ENCODE assay signal across 23 cellular contexts in the genomic region with DNA sequence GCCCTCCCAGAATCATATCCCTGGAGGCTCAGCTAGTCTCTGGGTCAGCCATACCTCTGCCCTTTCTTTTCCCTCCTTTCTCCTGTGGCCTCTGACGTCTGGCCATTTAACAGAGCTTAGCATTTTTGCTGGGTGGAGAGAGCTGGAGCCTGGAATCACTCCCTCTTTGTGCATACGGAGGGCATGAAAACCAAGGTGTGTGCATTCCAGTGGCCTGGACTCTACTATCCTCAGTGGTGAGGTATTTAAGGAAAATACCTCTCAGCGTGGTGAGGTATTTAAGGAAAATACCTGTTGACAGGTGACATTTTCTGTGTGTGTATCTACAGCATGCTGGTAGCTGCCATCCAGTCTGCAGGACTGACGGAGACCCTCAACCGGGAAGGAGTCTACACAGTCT. TPM values are rescaled to one million over a fixed set of nuclear protein-coding genes. Genes with fewer than 3 reads are reported as not detected.
DNase-seq lines count a peak whose midpoint lies in the region; ATAC-seq, FAIRE-seq and TF ChIP-seq lines count a peak whose summit lies in the region.
"Had no signal": no experiment of that assay in that cellular context is flagged by ENCODE, and none has a peak within 500 bp of the region (broad histone marks: within the 10 kb centered on the region; RNA-seq: fewer than 3 reads in every experiment).

No MANE protein-coding gene starts in this region.

- no peak for FAIRE-seq in HepG2 (lab: Jason Lieb, UNC)
- FAIRE-seq: GM12892 had no signal

- no peak overlapping the region for H3K14ac ChIP-seq in trophoblast cell (ENCODE audit: low read length)

- H2BK5ac ChIP-seq in trophoblast cell (ENCODE audit: low read depth, low read length, poor library complexity): no peak overlapping the region

- TF ChIP-seq CTCF in HepG2 (CRISPR knock-in tag; IDR thresholded peaks at IDR 0.05) (no peak), right lobe of liver (IDR thresholded peaks at IDR 0.05) (no peak), esophagus muscularis mucosa (IDR thresholded peaks at IDR 0.05) (no peak), testis (IDR thresholded peaks at IDR 0.05) (no peak)

- POLR2A ChIA-PET in HepG2 (lab: Yijun Ruan, JAX) (interaction anchor here (5.6 to 7.9 kb wide), 2 partner anchors 24 to 83 kb away, joined by 96 to 129 read pairs; a partner anchor contains a TSS), HEK293T (lab: Yijun Ruan, JAX) (no interaction called here)

- H3K27ac ChIP-seq in HepG2 (ENCODE audit: extremely low read length, insufficient read depth, low read length): peak overlapping the region; percentile 89
- no peak overlapping the region for H3K27ac ChIP-seq in right lobe of liver
- peak overlapping the region; percentile 83 to 89 (median 88) for H3K27ac ChIP-seq in esophagus muscularis mucosa (replicated peaks in 1 of 4)
- H3K27ac ChIP-seq in trophoblast cell (ENCODE audit: low read depth, low read length): peak overlapping the region; percentile 89
- H3K27ac ChIP-seq in testis: no peak overlapping the region
- H3K27ac ChIP-seq: BLaER1, neural progenitor cell had no signal

- no peaks in the 10 kb centered on the region for H3K79me2 ChIP-seq in HepG2 (ENCODE audit: insufficient read depth, low read length)
- peaks cover 2% of the 10 kb centered on the region for H3K79me2 ChIP-seq in trophoblast cell (ENCODE audit: control insufficient read depth, insufficient read depth, low read length, poor library complexity)

- H3K27me3 ChIP-seq in HepG2 (ENCODE audit: control insufficient read depth in 1 of 2, insufficient read depth in 2 of 2, low read length in 2 of 2): no peaks in the 10 kb centered on the region
- no peaks in the 10 kb centered on the region for H3K27me3 ChIP-seq in right lobe of liver
- H3K27me3 ChIP-seq in esophagus muscularis mucosa: no peaks in the 10 kb centered on the region
- no peaks in the 10 kb centered on the region for H3K27me3 ChIP-seq in trophoblast cell (ENCODE audit: insufficient read depth, low read length)
- no peaks in the 10 kb centered on the region for H3K27me3 ChIP-seq in testis
- H3K27me3 ChIP-seq: BLaER1, heart left ventricle, neural progenitor cell had no signal

- TF ChIP-seq EP300 in HepG2 (IDR thresholded peaks at IDR 0.05; ENCODE audit: low read depth in 2 of 2, low read length in 2 of 2): no peak
- no peak for TF ChIP-seq EP300 in HepG2 (CRISPR knock-in tag; IDR thresholded peaks at IDR 0.05; ENCODE audit: borderline replicate concordance)
- no peak for TF ChIP-seq EP300 in esophagus muscularis mucosa (IDR thresholded peaks at IDR 0.05)

- no peak overlapping the region for H3K23ac ChIP-seq in trophoblast cell (ENCODE audit: low read length)

- H2AK5ac ChIP-seq in trophoblast cell (ENCODE audit: low read length): no peak overlapping the region

- peaks cover 11% of the 10 kb centered on the region for H3K79me1 ChIP-seq in trophoblast cell (ENCODE audit: low read length)

- in situ Hi-C loops in HepG2 (cut with HindIII; ENCODE audit: extremely low pct_ligation_motif_present, low pct_unique_long_range_greater_than_20kb): no loop called here

- H3K4me1 ChIP-seq in HepG2 (ENCODE audit: insufficient read depth, low read length) (peaks cover 90% of the 10 kb centered on the region), right lobe of liver (peaks cover 0 to 51% (median 21%) of the 10 kb centered on the region in 4 donors), esophagus muscularis mucosa (peaks cover 25 to 70% (median 60%) of the 10 kb centered on the region in 4 donors), trophoblast cell (ENCODE audit: control insufficient read depth in 1 of 2, insufficient read depth in 2 of 2, low read length in 2 of 2) (peaks cover 30 to 50% of the 10 kb centered on the region in 2 experiments), testis (peaks cover 11% of the 10 kb centered on the region)

- peaks cover 24 to 50% of the 10 kb centered on the region in 2 experiments for H3K36me3 ChIP-seq in HepG2 (replicated peaks in 1 of 2; ENCODE audit: control insufficient read depth in 1 of 2, insufficient read depth in 2 of 2, low read length in 2 of 2)
- H3K36me3 ChIP-seq in right lobe of liver: no peaks in the 10 kb centered on the region
- H3K36me3 ChIP-seq in esophagus muscularis mucosa: peaks cover 0 to 40% (median 17%) of the 10 kb centered on the region in 4 donors
- H3K36me3 ChIP-seq in trophoblast cell (ENCODE audit: control insufficient read depth in 1 of 2, insufficient read depth in 2 of 2, low read length in 2 of 2): peaks cover 75 to 88% of the 10 kb centered on the region in 2 experiments
- no peaks in the 10 kb centered on the region for H3K36me3 ChIP-seq in testis (ENCODE audit: low read depth, missing control alignments)
- H3K36me3 ChIP-seq: BLaER1, neural progenitor cell had no signal

- intact Hi-C loops in HepG2 (cut with micrococcal nuclease; ENCODE audit: unreplicated experiment) (no loop called here), right lobe of liver (cut with DNase I) (loop anchor here in 1 of 2 donors (10.0 kb wide), 1 partner anchor 82 kb away; no protein-coding TSS in a partner anchor), esophagus muscularis mucosa (cut with DNase I) (no loop called here), testis (cut with DNase I; ENCODE audit: low total_unique reads) (loop anchor here (10.0 kb wide), 1 partner anchor 102 kb away; a partner anchor contains a TSS)

- peak overlapping the region; percentile 20 for H3K18ac ChIP-seq in trophoblast cell (ENCODE audit: low read length)

- H3K4ac ChIP-seq in trophoblast cell (ENCODE audit: low read depth, low read length): no peak overlapping the region

- H2AFZ ChIP-seq in HepG2 (ENCODE audit: low read length) (no peak overlapping the region), trophoblast cell (ENCODE audit: insufficient read depth, low read length, poor library complexity) (no peak overlapping the region)
- H2AFZ ChIP-seq: GM23338, neural progenitor cell had no signal

- H3K4me2 ChIP-seq in HepG2 (ENCODE audit: low read depth, low read length) (no peak overlapping the region), trophoblast cell (ENCODE audit: low read length) (no peak overlapping the region)
- H3K4me2 ChIP-seq: BLaER1, GM23338, neural progenitor cell had no signal

- H4K91ac ChIP-seq in trophoblast cell (ENCODE audit: low read depth, low read length): peak overlapping the region; percentile 52

- H3K9ac ChIP-seq in HepG2 (ENCODE audit: insufficient read depth, low read depth, low read length) (0 out of 2 replicates have a peak overlapping the region, but pooled peaks have one; percentile 12), trophoblast cell (ENCODE audit: low read length) (no peak overlapping the region)
- H3K9ac ChIP-seq: BLaER1, neural progenitor cell had no signal

- DNase-seq in HepG2 (ENCODE audit: low spot score): no peak
- DNase-seq in right lobe of liver: no peak
- no peak for DNase-seq in esophagus muscularis mucosa (ENCODE audit: extremely low spot score)
- peak; percentile 71 to 77 for DNase-seq in trophoblast cell
- DNase-seq in testis: no peak
- DNase-seq in HEK293T (ENCODE audit: extremely low spot score): no peak
- DNase-seq: activated gamma-delta T cell; activated naive CD8-positive, alpha-beta T cell treated with anti-CD3 and anti-CD28 coated beads, Interleukin-2, amount 50 U/mL, for 24 hours; activated T-cell treated with anti-CD3 and anti-CD28 coated beads for 4 hours; cortex of kidney; heart left ventricle; NCI-H146; NCI-H510A treated with DMSO at 0.1 percent for 48 hours; RPMI8226; stimulated activated CD4-positive, alpha-beta T cell treated with anti-CD3 and anti-CD28 coated beads, Interleukin-2, amount 100 ng/mL, for 24 hours; SW 1271 had no signal

- no peak for TF ChIP-seq POLR2A in HepG2 (IDR thresholded peaks at IDR 0.05; ENCODE audit: insufficient read depth in 1 of 2, low read depth in 2 of 2, low read length in 2 of 2)
- TF ChIP-seq POLR2A in right lobe of liver (IDR thresholded peaks at IDR 0.05): no peak
- no peak for TF ChIP-seq POLR2A in esophagus muscularis mucosa (IDR thresholded peaks at IDR 0.05; ENCODE audit: low read depth)
- TF ChIP-seq POLR2A in testis (IDR thresholded peaks at IDR 0.05): no peak
- no peak for TF ChIP-seq POLR2A in GM18505 (IDR thresholded peaks at IDR 0.05; ENCODE audit: borderline replicate concordance, extremely low read depth, insufficient read depth, insufficient read length)

- no peak for ATAC-seq in HepG2
- ATAC-seq in right lobe of liver: no peak
- ATAC-seq in GM21786 (IDR thresholded peaks at IDR 0.05; ENCODE audit: unreplicated experiment): no peak
- ATAC-seq in GM18505 (IDR thresholded peaks at IDR 0.05; ENCODE audit: unreplicated experiment): no peak
- ATAC-seq: activated naive CD8-positive, alpha-beta T cell treated with anti-CD3 and anti-CD28 coated beads, Interleukin-2, amount 50 U/mL, for 24 hours; GM23338; heart left ventricle; stimulated activated memory B cell treated with anti-CD40 and anti-IgM and Interleukin-4, amounts not matched to agents 10 μg/mL and 1 μg/mL and 100 μg/mL, for 72 hours had no signal

- H4K20me1 ChIP-seq in HepG2 (ENCODE audit: insufficient read depth, low read length): no peaks in the 10 kb centered on the region
- H4K20me1 ChIP-seq: BLaER1 had no signal

- TF ChIP-seq RAD21 in HepG2 (CRISPR knock-in tag; IDR thresholded peaks at IDR 0.05): no peak

- 91% methylated on average over 5 of the region's 5 CpGs for WGBS in HepG2 (ENCODE audit: low lambda C conversion rate)
- WGBS in right lobe of liver (ENCODE audit: insufficient coverage, low coverage, low lambda C conversion rate, missing lambda C conversion rate): 88% methylated on average over 3 of the region's 5 CpGs
- 96% methylated on average over 4 of the region's 5 CpGs for WGBS in esophagus muscularis mucosa
- no CpG with 5 or more reads among the region's 5 CpGs for WGBS in trophoblast cell (ENCODE audit: extremely low coverage, insufficient coverage, insufficient read length)
- 92 to 93% methylated on average over 5 of the region's 5 CpGs for WGBS in testis, 2 donors

- peak overlapping the region; percentile 30 for H4K8ac ChIP-seq in trophoblast cell (ENCODE audit: low read depth, low read length)

- H3K4me3 ChIP-seq in HepG2 (replicated peaks in 1 of 3; ENCODE audit: insufficient read depth in 1 of 3, low read depth in 2 of 3, low read length in 3 of 3): no peak overlapping the region
- H3K4me3 ChIP-seq in right lobe of liver: no peak overlapping the region
- no peak overlapping the region for H3K4me3 ChIP-seq in esophagus muscularis mucosa
- H3K4me3 ChIP-seq in trophoblast cell (ENCODE audit: low read depth, low read length): no peak overlapping the region
- H3K4me3 ChIP-seq in testis: no peak overlapping the region
- H3K4me3 ChIP-seq: BLaER1, GM23338, heart left ventricle, neural progenitor cell had no signal

- CTCF ChIA-PET in HepG2 (lab: Yijun Ruan, JAX; ENCODE audit: low intra/inter-chr PET ratio, low total read pairs) (no interaction called here), HEK293T (lab: Yijun Ruan, JAX) (interaction anchor here (0.8 to 2.1 kb wide), 3 partner anchors 17 to 79 kb away, joined by 3 to 11 read pairs (median 3); no protein-coding TSS in a partner anchor)

- no peaks in the 10 kb centered on the region for H3K9me3 ChIP-seq in HepG2 (ENCODE audit: low read length)
- no peaks in the 10 kb centered on the region for H3K9me3 ChIP-seq in right lobe of liver
- H3K9me3 ChIP-seq in esophagus muscularis mucosa: no peaks in the 10 kb centered on the region
- peaks cover 2% of the 10 kb centered on the region for H3K9me3 ChIP-seq in trophoblast cell (ENCODE audit: insufficient read depth, low read depth, low read length)
- no peaks in the 10 kb centered on the region for H3K9me3 ChIP-seq in testis
- H3K9me3 ChIP-seq: BLaER1, heart left ventricle had no signal

- H2BK120ac ChIP-seq in trophoblast cell (ENCODE audit: insufficient read depth, low read length, poor library complexity): no peak overlapping the region

- H2BK12ac ChIP-seq in trophoblast cell (ENCODE audit: low read length): no peak overlapping the region

- H4K12ac ChIP-seq in trophoblast cell (ENCODE audit: low read depth, low read length): no peak overlapping the region

- no TSS peak for BruUV-seq in HepG2 (replicated peaks; lab: Mats Ljungman, UMichigan)

RNA-seq across cellular contexts. Expression of a gene that starts 27.5 kb away (rescaled TPM):
- total RNA-seq in HepG2 (2016; rRNA removed; fragmentation: Illumina TruSeq; extraction: Trizol) (138 and 275 TPM in 2 replicates), right lobe of liver (100 to 1,000 TPM in 3 of 6 experiments, 10 to 100 TPM in 3; 30.7 to 143 (median 87.2) TPM), esophagus muscularis mucosa (100 to 1,000 TPM in 2 of 4 donors, 10 to 100 TPM in 2; 62.3 to 128 (median 92.9) TPM), testis (10 to 100 TPM in 1 of 2 donors, 1 to 10 TPM in 1; 9.0 to 15.4 TPM)
- 50.3 and 55.8 TPM in 2 replicates for total RNA-seq in HepG2 (2016; cell fraction: cytosol; rRNA removed; fragmentation: Illumina TruSeq; extraction: Trizol; ENCODE audit: low read depth)
- 131 and 276 TPM in 2 replicates for total RNA-seq in HepG2 (2016; cell fraction: insoluble cytoplasmic fraction; rRNA removed; fragmentation: Illumina TruSeq; extraction: Trizol)
- 113 and 131 TPM in 2 replicates for total RNA-seq in HepG2 (2016; cell fraction: membrane; rRNA removed; fragmentation: Illumina TruSeq; extraction: Trizol)
- total RNA-seq in HepG2 (2016; cell fraction: nucleus; rRNA removed; fragmentation: Illumina TruSeq; extraction: Trizol): 247 and 314 TPM in 2 replicates
- polyA plus RNA-seq in HepG2 (2011; rRNA removed) (441 and 457 TPM in 2 replicates), testis (ENCODE audit: insufficient read depth, low read depth, low replicate concordance) (77.2 TPM)
- 304 and 337 TPM in 2 replicates for polyA plus RNA-seq in HepG2 (2011; cell fraction: cytosol; rRNA removed)
- polyA plus RNA-seq in HepG2 (2011; cell fraction: nucleus; rRNA removed): 658 and 897 TPM in 2 replicates
- polyA plus RNA-seq in HepG2 (2012): 309 and 371 TPM in 2 replicates
- polyA plus RNA-seq in HepG2 (2016; cell fraction: cytosol; fragmentation: Illumina TruSeq; extraction: Trizol; ENCODE audit: low read depth): 43.1 and 46.7 TPM in 2 replicates
- polyA plus RNA-seq in HepG2 (2016; cell fraction: insoluble cytoplasmic fraction; fragmentation: Illumina TruSeq; extraction: Trizol; ENCODE audit: low read depth): 120 and 134 TPM in 2 replicates
- 83.1 and 98.3 TPM in 2 replicates for polyA plus RNA-seq in HepG2 (2016; cell fraction: membrane; fragmentation: Illumina TruSeq; extraction: Trizol; ENCODE audit: low read depth)
- polyA plus RNA-seq in HepG2 (2016; cell fraction: nucleus; fragmentation: Illumina TruSeq; extraction: Trizol; ENCODE audit: insufficient read depth, low read depth): 385 and 414 TPM in 2 replicates
- polyA minus RNA-seq in HepG2 (2011; rRNA and poly(A)+ RNA removed; ENCODE audit: low replicate concordance): 25.5 and 364 TPM in 2 replicates
- polyA minus RNA-seq in HepG2 (2011; cell fraction: cytosol; rRNA and poly(A)+ RNA removed): 249 and 302 TPM in 2 replicates
- 204 and 216 TPM in 2 replicates for polyA minus RNA-seq in HepG2 (2011; cell fraction: nucleus; rRNA and poly(A)+ RNA removed)
- 3,939 and 3,953 TPM in 2 replicates for polyA plus RNA-seq in trophoblast cell (2013)

Comparison
In these comparisons a context has a peak if more than half of its experiments do, and no peak if none do; other contexts are left out.
1. H3K27ac ChIP-seq: peak in HepG2 (single experiment), esophagus muscularis mucosa (4 of 4) and trophoblast cell (single experiment); none in right lobe of liver (0 of 3) and testis (0 of 2).
2. DNase-seq: peak in trophoblast cell (2 of 2); none in HepG2 (single experiment), right lobe of liver (0 of 3), esophagus muscularis mucosa (single experiment), testis (single experiment) and HEK293T (single experiment).